Comparison of ENCODE assay signal across 10 cellular contexts in the genomic region with DNA sequence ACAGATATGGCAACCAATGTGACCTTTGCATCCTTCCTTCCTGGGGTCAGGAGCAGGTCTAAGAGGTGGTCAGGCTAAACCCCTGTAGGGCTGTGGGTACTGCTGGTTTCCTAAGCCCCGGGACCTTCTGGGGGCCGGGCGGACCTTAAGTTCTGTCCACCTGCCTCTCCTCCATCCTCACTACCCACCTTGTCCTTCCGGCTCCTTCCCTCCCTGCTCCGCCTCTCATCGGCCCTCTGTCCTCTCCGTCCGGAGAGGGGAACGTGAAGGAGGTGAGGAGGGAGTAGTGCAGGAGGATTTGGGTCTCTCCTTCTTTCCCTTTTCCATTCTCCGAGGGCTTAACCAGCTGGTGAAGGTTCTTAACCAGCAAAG. TPM values are rescaled to one million over a fixed set of nuclear protein-coding genes. Genes with fewer than 3 reads are reported as not detected.
DNase-seq lines count a peak whose midpoint lies in the region; ATAC-seq and TF ChIP-seq lines count a peak whose summit lies in the region.
"Had no signal": no experiment of that assay in that cellular context is flagged by ENCODE, and none has a peak within 500 bp of the region (broad histone marks: within the 10 kb centered on the region; RNA-seq: fewer than 3 reads in every experiment).

No MANE protein-coding gene starts in this region.

- no peak for TF ChIP-seq CTCF in heart left ventricle (IDR thresholded peaks at IDR 0.05)
- no peak for TF ChIP-seq CTCF in Peyer's patch (IDR thresholded peaks at IDR 0.05)
- no peak for TF ChIP-seq CTCF in upper lobe of left lung (IDR thresholded peaks at IDR 0.05)
- TF ChIP-seq CTCF in gastroesophageal sphincter (IDR thresholded peaks at IDR 0.05) = no peak

- peaks cover 18% of the 10 kb centered on the region for H3K36me3 Mint-ChIP-seq in memory B cell

- intact Hi-C loops in heart left ventricle (cut with DNase I) (loop anchor here in 3 of 10 donors (2.0 to 10.0 kb wide), 5 partner anchors 87 to 631 kb away; no protein-coding TSS in a partner anchor), right cardiac atrium (cut with DNase I) (loop anchor here in 3 of 4 donors (5.0 to 10.0 kb wide), 3 partner anchors 89 to 339 kb away; no protein-coding TSS in a partner anchor)

- no peaks in the 10 kb centered on the region for H3K27me3 Mint-ChIP-seq in memory B cell

- H3K36me3 ChIP-seq in heart left ventricle (peaks cover 0 to 78% (median 57%) of the 10 kb centered on the region in 9 donors), Peyer's patch (peaks cover 0 to 73% (median 0%) of the 10 kb centered on the region in 3 donors), upper lobe of left lung (peaks cover 4 to 64% (median 38%) of the 10 kb centered on the region in 4 donors), gastroesophageal sphincter (peaks cover 0 to 90% of the 10 kb centered on the region in 2 donors), HAP-1 (replicated peaks) (peaks cover 46% of the 10 kb centered on the region)

- H3K27ac ChIP-seq in heart left ventricle (peak overlapping the region in 9 of 12 donors; percentile 18 to 74 (median 43)), right cardiac atrium (ENCODE audit: low read length) (no peak overlapping the region), Peyer's patch (peak overlapping the region; percentile 26 to 79 (median 42)), upper lobe of left lung (peak overlapping the region in 3 of 4 donors; percentile 45 to 76 (median 66)), gastroesophageal sphincter (peak overlapping the region in 1 of 4 donors; percentile 5)

- no peaks in the 10 kb centered on the region for H3K9me3 Mint-ChIP-seq in memory B cell

- 65 to 80% (median 74%) methylated on average over 10 of the region's 10 CpGs for WGBS in heart left ventricle, 4 donors
- 70% methylated on average over 10 of the region's 10 CpGs for WGBS in right cardiac atrium
- WGBS in upper lobe of left lung, 2 donors = 48 to 73% methylated on average over 10 of the region's 10 CpGs
- 63% methylated on average over 2 of the region's 10 CpGs; no CpG with 5 or more reads in 1 of the 2 donors for WGBS in gastroesophageal sphincter (ENCODE audit: low coverage in 1 of 2), 2 donors

- H3K4me3 Mint-ChIP-seq in memory B cell = peak overlapping the region; percentile 95

- DNase-seq in heart left ventricle (no peak), right cardiac atrium (no peak), Peyer's patch (no peak), memory B cell (ENCODE audit: low spot score in 2 of 2) (no peak), upper lobe of left lung (no peak), hypothalamus (lab: John Stamatoyannopoulos, UW) (no peak), HAP-1 (ENCODE audit: low spot score in 2 of 2) (no peak)

- H3K9me3 ChIP-seq in heart left ventricle (no peaks in the 10 kb centered on the region), right cardiac atrium (ENCODE audit: control insufficient read depth, low read length) (no peaks in the 10 kb centered on the region), Peyer's patch (no peaks in the 10 kb centered on the region), upper lobe of left lung (no peaks in the 10 kb centered on the region), gastroesophageal sphincter (no peaks in the 10 kb centered on the region), HAP-1 (no peaks in the 10 kb centered on the region)

- H3K4me1 ChIP-seq in heart left ventricle (peaks cover 0 to 37% (median 9%) of the 10 kb centered on the region in 12 donors), right cardiac atrium (ENCODE audit: control insufficient read depth, insufficient read depth, low read length) (no peaks in the 10 kb centered on the region), Peyer's patch (peaks cover 0 to 4% (median 0%) of the 10 kb centered on the region in 4 donors), upper lobe of left lung (peaks cover 0 to 21% (median 0%) of the 10 kb centered on the region in 4 donors), gastroesophageal sphincter (peaks cover 0 to 10% (median 0%) of the 10 kb centered on the region in 3 donors), HAP-1 (no peaks in the 10 kb centered on the region)

- H3K27me3 ChIP-seq in heart left ventricle (no peaks in the 10 kb centered on the region), right cardiac atrium (ENCODE audit: control insufficient read depth, insufficient read depth) (no peaks in the 10 kb centered on the region), Peyer's patch (no peaks in the 10 kb centered on the region), upper lobe of left lung (no peaks in the 10 kb centered on the region), gastroesophageal sphincter (no peaks in the 10 kb centered on the region), HAP-1 (ENCODE audit: low read depth) (no peaks in the 10 kb centered on the region)

- in situ Hi-C loops in HAP-1 (cut with MboI; ENCODE audit: low sequenced_read_pairs) = loop anchor here (5.0 kb wide), 1 partner anchor 632 kb away; no protein-coding TSS in a partner anchor

- peak overlapping the region; percentile 99 for H3K27ac Mint-ChIP-seq in memory B cell

- TF ChIP-seq POLR2A in heart left ventricle (IDR thresholded peaks at IDR 0.05) = no peak
- TF ChIP-seq POLR2A in Peyer's patch (IDR thresholded peaks at IDR 0.05) = no peak
- no peak for TF ChIP-seq POLR2A in upper lobe of left lung (IDR thresholded peaks at IDR 0.05)
- no peak for TF ChIP-seq POLR2A in gastroesophageal sphincter (IDR thresholded peaks at IDR 0.05)

- peaks cover 32% of the 10 kb centered on the region for H3K4me1 Mint-ChIP-seq in memory B cell

- ATAC-seq in heart left ventricle (no peak), right cardiac atrium (no peak), memory B cell (ENCODE audit: low read depth) (no peak), upper lobe of left lung (ENCODE audit: low FRiP score in 2 of 2) (no peak), gastroesophageal sphincter (no peak)
- ATAC-seq: K562, Right ventricle myocardium inferior had no signal

- peak overlapping the region in 10 of 12 donors; percentile 1 to 49 (median 33) for H3K4me3 ChIP-seq in heart left ventricle
- no peak overlapping the region for H3K4me3 ChIP-seq in right cardiac atrium (ENCODE audit: low read length)
- peak overlapping the region; percentile 31 to 45 (median 35) for H3K4me3 ChIP-seq in Peyer's patch
- H3K4me3 ChIP-seq in upper lobe of left lung = peak overlapping the region in 3 of 4 donors; percentile 20 to 40 (median 30)
- H3K4me3 ChIP-seq in gastroesophageal sphincter = peak overlapping the region in 1 of 2 donors; percentile 18
- no peak overlapping the region for H3K4me3 ChIP-seq in HAP-1
- H3K4me3 ChIP-seq: K562 had no signal

- no peak for TF ChIP-seq EP300 in upper lobe of left lung (IDR thresholded peaks at IDR 0.05)
- TF ChIP-seq EP300 in gastroesophageal sphincter (IDR thresholded peaks at IDR 0.05) = no peak

RNA-seq across cellular contexts. Expression of gene PARVB, which starts 28.3 kb away (rescaled TPM):
- total RNA-seq in heart left ventricle (100 to 1,000 TPM in 5 of 9 donors, 10 to 100 TPM in 4; 73.8 to 172 (median 116) TPM), right cardiac atrium (100 to 1,000 TPM in 2 of 4 donors, 10 to 100 TPM in 2; 85.9 to 124 (median 99.1) TPM), Peyer's patch (10 to 100 TPM in 1 of 4 donors, 1 to 10 TPM in 3; 1.8 to 71.8 (median 7.7) TPM), upper lobe of left lung (10 to 100 TPM; 14.5 to 56.1 (median 37.0) TPM), gastroesophageal sphincter (10 to 100 TPM; 32.1 to 61.9 (median 41.9) TPM)
- polyA plus RNA-seq in heart left ventricle (10 to 100 TPM; 54.9 to 63.5 TPM), right cardiac atrium (44.0 TPM)

RNA-seq across cellular contexts. Expression of gene SAMM50, which starts 40.5 kb away (rescaled TPM):
- total RNA-seq in heart left ventricle (10 to 100 TPM; 53.2 to 74.8 (median 68.5) TPM), right cardiac atrium (10 to 100 TPM; 53.3 to 65.3 (median 61.2) TPM), Peyer's patch (10 to 100 TPM; 26.4 to 39.8 (median 34.1) TPM), upper lobe of left lung (10 to 100 TPM; 17.8 to 34.7 (median 25.0) TPM), gastroesophageal sphincter (10 to 100 TPM; 19.8 to 33.4 (median 31.6) TPM)
- polyA plus RNA-seq in heart left ventricle (10 to 100 TPM; 32.5 to 54.7 TPM), right cardiac atrium (48.0 TPM)

Comparison
In these comparisons a context has a peak if more than half of its experiments do, and no peak if none do; other contexts are left out.
1. H3K4me3 ChIP-seq: peak in heart left ventricle (10 of 12), Peyer's patch (4 of 4) and upper lobe of left lung (3 of 4); none in right cardiac atrium (single experiment) and HAP-1 (single experiment).